ENCODE assay signal across 8 cellular contexts in the genomic region with DNA sequence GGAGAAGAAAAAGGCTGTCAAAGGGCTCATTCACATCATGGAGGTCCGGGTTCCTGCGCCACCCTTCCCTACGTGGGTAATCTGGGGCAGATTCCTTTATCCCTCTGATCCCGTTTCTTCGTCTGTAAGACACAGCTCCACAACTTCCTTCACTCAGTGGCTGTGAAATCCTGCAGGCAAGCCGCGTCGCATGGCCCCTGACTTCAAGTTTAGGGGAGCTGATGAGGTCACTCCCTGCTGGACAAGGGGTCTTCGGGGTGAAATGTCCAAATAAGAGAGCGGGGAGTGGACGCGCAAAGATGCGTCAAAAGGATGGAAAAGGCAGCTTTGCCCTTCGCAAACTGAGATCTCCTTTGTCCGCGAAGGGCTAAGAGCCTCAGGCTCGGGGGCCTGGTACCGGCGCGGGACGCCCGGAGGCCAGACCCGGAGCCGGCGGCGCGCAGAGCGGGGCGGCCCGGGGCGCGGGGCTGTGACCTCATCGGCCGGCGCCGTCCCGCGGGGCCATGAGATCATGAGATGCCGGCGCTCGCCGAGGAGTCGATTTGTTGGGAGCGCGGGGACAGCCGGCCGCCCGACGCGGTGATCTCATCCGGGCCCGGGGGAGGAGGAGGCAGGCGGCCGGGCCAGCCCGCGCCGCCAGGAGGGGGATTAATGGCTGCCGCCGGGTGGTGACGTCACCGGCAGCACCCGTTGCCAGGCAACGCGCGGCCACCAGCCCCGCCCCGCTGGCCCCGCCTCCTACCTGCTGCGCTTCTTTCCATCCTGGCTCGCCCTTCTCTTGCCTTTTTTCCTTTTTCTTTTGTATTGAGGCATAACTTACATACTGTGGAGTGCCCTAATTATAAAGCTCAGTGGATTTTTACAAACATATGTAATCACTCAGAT.
DNase-seq lines count a peak whose midpoint lies in the region; ATAC-seq and TF ChIP-seq lines count a peak whose summit lies in the region.

No MANE protein-coding gene starts in this region.

- peak; percentile 90 for DNase-seq in GM12865 (ENCODE audit: low read depth)
- DNase-seq in NCI-H128 (lab: John Stamatoyannopoulos, UW; ENCODE audit: unreplicated experiment) = peak; percentile 64
- peak; percentile 44 to 83 for DNase-seq in SW 1271 (lab: John Stamatoyannopoulos, UW)
- DNase-seq in heart right ventricle = peak; percentile 91 to 92
- peak; percentile 79 to 99 (median 91) for DNase-seq in posterior cingulate gyrus
- peak; percentile 89 to 97 for DNase-seq in upper lobe of left lung

- WGBS in adipose tissue, 3 donors = 1% methylated on average over 60 to 70 of the region's 70 CpGs
- 1% methylated on average over 47 to 70 of the region's 70 CpGs for WGBS in heart right ventricle, 2 donors
- WGBS in upper lobe of left lung, 2 donors = 1 to 2% methylated on average over 29 to 46 of the region's 70 CpGs

- TF ChIP-seq EP300 in upper lobe of left lung (IDR thresholded peaks at IDR 0.05) = no peak

- peaks cover 0 to 1% (median 0%) of the 10 kb centered on the region in 11 donors for H3K9me3 ChIP-seq in heart right ventricle
- H3K9me3 ChIP-seq in upper lobe of left lung = no peaks in the 10 kb centered on the region

- H3K4me3 ChIP-seq in GM12865 (ENCODE audit: low read depth, low read length) = peak overlapping the region; percentile 95
- H3K4me3 ChIP-seq in heart right ventricle = peak overlapping the region; percentile 23 to 87 (median 72)
- peak overlapping the region; percentile 38 to 82 (median 67) for H3K4me3 ChIP-seq in upper lobe of left lung

- no peaks in the 10 kb centered on the region for H3K27me3 ChIP-seq in heart right ventricle
- no peaks in the 10 kb centered on the region for H3K27me3 ChIP-seq in upper lobe of left lung

- H3K36me3 ChIP-seq in heart right ventricle (no peaks in the 10 kb centered on the region), upper lobe of left lung (no peaks in the 10 kb centered on the region)

- H3K27ac ChIP-seq in adipose tissue (ENCODE audit: low read depth, low read length) (peak overlapping the region; percentile 69), heart right ventricle (peak overlapping the region; percentile 77 to 97 (median 94)), upper lobe of left lung (peak overlapping the region; percentile 91 to 95 (median 93))

- TF ChIP-seq CTCF in GM12865 (IDR thresholded peaks at IDR 0.05; ENCODE audit: insufficient read depth, low read depth, low read length, missing control alignments) (no peak), heart right ventricle (IDR thresholded peaks at IDR 0.05) (peak in 2 of 9 donors; percentile 20 to 34), upper lobe of left lung (IDR thresholded peaks at IDR 0.05) (peak in 4 of 6 experiments; percentile 24 to 46 (median 28))

- intact Hi-C loops in heart right ventricle (cut with DNase I) (loop anchor here in 6 of 10 donors (2.0 to 10.0 kb wide), 4 partner anchors 77 to 84 kb away; a partner anchor contains a TSS), posterior cingulate gyrus (cut with DNase I) (loop anchor here (5.0 kb wide), 2 partner anchors 43 to 82 kb away; a partner anchor contains a TSS)

- peaks cover 6 to 17% (median 12%) of the 10 kb centered on the region in 9 donors for H3K4me1 ChIP-seq in heart right ventricle
- H3K4me1 ChIP-seq in upper lobe of left lung = peaks cover 12 to 17% (median 14%) of the 10 kb centered on the region in 4 donors

- TF ChIP-seq POLR2A in upper lobe of left lung (IDR thresholded peaks at IDR 0.05) = peak in 3 of 4 donors; percentile 53 to 89 (median 72)

- ATAC-seq in HG02678 (IDR thresholded peaks at IDR 0.05; ENCODE audit: unreplicated experiment) (peak; percentile 87), heart right ventricle (peak; percentile 96 to 98 (median 97)), upper lobe of left lung (ENCODE audit: low FRiP score in 2 of 2) (peak; percentile 87 to 98)

Comparison
In these comparisons a context has a peak if more than half of its experiments do, and no peak if none do; other contexts are left out.
1. Peak in every context shown above with its lines: DNase-seq, ATAC-seq, H3K4me3 ChIP-seq and H3K27ac ChIP-seq.